ENCODE assay signal across 14 cellular contexts in the genomic region with DNA sequence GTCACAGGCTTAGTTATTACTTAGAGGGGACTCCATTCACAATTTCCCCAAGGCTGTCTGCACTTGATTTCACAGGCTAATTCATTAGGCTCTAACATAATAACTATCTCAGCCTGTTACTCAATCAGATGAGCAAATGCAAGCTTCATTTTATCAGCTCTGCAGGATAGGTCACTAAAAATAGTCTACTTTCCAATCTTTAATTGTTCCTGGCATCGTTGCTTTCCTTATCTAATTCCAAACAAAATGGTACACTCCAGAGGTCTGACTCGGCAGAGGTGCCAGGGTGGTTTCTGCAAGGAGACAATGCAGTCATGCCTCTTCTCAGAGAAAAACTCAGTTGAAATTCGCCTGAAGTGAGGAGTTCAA.
DNase-seq lines count a peak whose midpoint lies in the region; ATAC-seq and TF ChIP-seq lines count a peak whose summit lies in the region.
"Had no signal": no experiment of that assay in that cellular context is flagged by ENCODE, and none has a peak within 500 bp of the region (broad histone marks: within the 10 kb centered on the region; RNA-seq: fewer than 3 reads in every experiment).

No MANE protein-coding gene starts in this region.

- CTCF ChIA-PET in A673 (lab: Charles Lee), result no interaction called here
- CTCF ChIA-PET in activated CD8-positive, alpha-beta T cell treated with anti-CD3 and anti-CD28 coated beads, Interleukin-2, amount 10 ng/mL, durations not matched to agents 7 days and 5 days (lab: Charles Lee), result no interaction called here

- H3K27me3 ChIP-seq in A673 (replicated peaks; ENCODE audit: insufficient read depth, low read depth, low read length, poor library complexity), result no peaks in the 10 kb centered on the region
- H3K27me3 ChIP-seq in adipocyte (replicated peaks; ENCODE audit: control insufficient read depth, insufficient read depth, low read length), result no peaks in the 10 kb centered on the region
- H3K27me3 ChIP-seq in heart left ventricle, result no peaks in the 10 kb centered on the region
- H3K27me3 ChIP-seq: spleen had no signal

- TF ChIP-seq POLR2A in heart left ventricle (IDR thresholded peaks at IDR 0.05), result no peak

- no peak for TF ChIP-seq CTCF in A673 (conservative IDR thresholded peaks at IDR 0.05; ENCODE audit: low read depth, low read length)
- no peak for TF ChIP-seq CTCF in heart left ventricle (IDR thresholded peaks at IDR 0.05)
- TF ChIP-seq CTCF in omental fat pad (IDR thresholded peaks at IDR 0.05), result no peak

- no peak overlapping the region for H3K4me3 ChIP-seq in A673 (ENCODE audit: low read depth, low read length, poor library complexity, severe bottlenecking)
- H3K4me3 ChIP-seq in adipocyte (ENCODE audit: low read length), result peak overlapping the region; percentile 20
- no peak overlapping the region for H3K4me3 ChIP-seq in heart left ventricle
- H3K4me3 ChIP-seq: K562, spleen had no signal

- H3K4me3 Mint-ChIP-seq in activated CD8-positive, alpha-beta T cell treated with anti-CD3 and anti-CD28 coated beads, Interleukin-2, amount 10 ng/mL, durations not matched to agents 7 days and 5 days, result no peak overlapping the region
- H3K4me3 Mint-ChIP-seq: brain had no signal

- H3K4me1 ChIP-seq in A673 (ENCODE audit: insufficient read depth, low read length, poor library complexity, severe bottlenecking) (peaks cover 42% of the 10 kb centered on the region), adipocyte (ENCODE audit: control insufficient read depth, insufficient read depth, low read length) (peaks cover 29% of the 10 kb centered on the region), heart left ventricle (peaks cover 4 to 51% (median 38%) of the 10 kb centered on the region in 12 donors)

- H3K27ac Mint-ChIP-seq in activated CD8-positive, alpha-beta T cell treated with anti-CD3 and anti-CD28 coated beads, Interleukin-2, amount 10 ng/mL, durations not matched to agents 7 days and 5 days, result no peak overlapping the region

- H3K4me1 Mint-ChIP-seq in activated CD8-positive, alpha-beta T cell treated with anti-CD3 and anti-CD28 coated beads, Interleukin-2, amount 10 ng/mL, durations not matched to agents 7 days and 5 days (ENCODE audit: low read depth), result peaks cover 22% of the 10 kb centered on the region

- no peaks in the 10 kb centered on the region for H3K36me3 ChIP-seq in A673 (ENCODE audit: insufficient read depth, low read length, poor library complexity, severe bottlenecking)
- no peaks in the 10 kb centered on the region for H3K36me3 ChIP-seq in adipocyte (ENCODE audit: control insufficient read depth, insufficient read depth, low read length, severe bottlenecking)
- peaks cover 0 to 92% (median 50%) of the 10 kb centered on the region in 9 donors for H3K36me3 ChIP-seq in heart left ventricle

- peak overlapping the region; percentile 18 for H3K9ac ChIP-seq in adipocyte (ENCODE audit: low read length)

- peaks cover 46% of the 10 kb centered on the region for H3K36me3 Mint-ChIP-seq in activated CD8-positive, alpha-beta T cell treated with anti-CD3 and anti-CD28 coated beads, Interleukin-2, amount 10 ng/mL, durations not matched to agents 7 days and 5 days (ENCODE audit: low read depth)

- H3K27ac ChIP-seq in A673 (ENCODE audit: low read depth, low read length, poor library complexity, severe bottlenecking) (peak overlapping the region; percentile 86), heart left ventricle (peak overlapping the region; percentile 33 to 77 (median 54))

- WGBS in heart left ventricle, 4 donors, result 15 to 28% (median 22%) methylated on average over 3 of the region's 3 CpGs

- BruUV-seq in A673 (replicated peaks; lab: Mats Ljungman, UMichigan), result no TSS peak

- DNase-seq in A673 (ENCODE audit: low spot score) (no peak), adipocyte (ENCODE audit: low read depth) (peak; percentile 42), heart left ventricle (peak in 1 of 5 donors; percentile 47), omental fat pad (ENCODE audit: low spot score) (no peak), AG20443 (ENCODE audit: low spot score) (no peak), NAMALWA (ENCODE audit: low spot score) (no peak)
- DNase-seq in activated CD8-positive, alpha-beta T cell treated with anti-CD3 and anti-CD28 coated beads, Interleukin-2, amount 10 ng/mL, durations not matched to agents 7 days and 5 days, result no peak
- DNase-seq: activated effector memory CD4-positive, alpha-beta T cell treated with Interleukin-2 at 50 U/mL for 16 hours; GOT3; NCI-H526 treated with DMSO at 0.1 percent for 48 hours; spleen had no signal

- H3K9me3 ChIP-seq in A673 (ENCODE audit: low read depth, low read length, poor library complexity, severe bottlenecking) (no peaks in the 10 kb centered on the region), adipocyte (ENCODE audit: control insufficient read depth, low read length) (no peaks in the 10 kb centered on the region), heart left ventricle (no peaks in the 10 kb centered on the region)
- H3K9me3 ChIP-seq: spleen had no signal

- no peaks in the 10 kb centered on the region for H3K9me3 Mint-ChIP-seq in activated CD8-positive, alpha-beta T cell treated with anti-CD3 and anti-CD28 coated beads, Interleukin-2, amount 10 ng/mL, durations not matched to agents 7 days and 5 days (ENCODE audit: insufficient read depth)
- H3K9me3 Mint-ChIP-seq: brain had no signal

- intact Hi-C loops in A673 (cut with micrococcal nuclease; ENCODE audit: unreplicated experiment), result no loop called here
- intact Hi-C loops in heart left ventricle (cut with DNase I), result loop anchor here in 1 of 10 donors (10.0 kb wide), 1 partner anchor 257 kb away; no protein-coding TSS in a partner anchor

- H3K27me3 Mint-ChIP-seq in activated CD8-positive, alpha-beta T cell treated with anti-CD3 and anti-CD28 coated beads, Interleukin-2, amount 10 ng/mL, durations not matched to agents 7 days and 5 days (ENCODE audit: low read depth), result no peaks in the 10 kb centered on the region
- H3K27me3 Mint-ChIP-seq: brain had no signal

- POLR2A ChIA-PET in A673 (lab: Charles Lee; ENCODE audit: low non-redundant PET), result no interaction called here
- POLR2A ChIA-PET in activated CD8-positive, alpha-beta T cell treated with anti-CD3 and anti-CD28 coated beads, Interleukin-2, amount 10 ng/mL, durations not matched to agents 7 days and 5 days (lab: Charles Lee), result no interaction called here

- peak; percentile 48 to 83 (median 66) for ATAC-seq in heart left ventricle
- ATAC-seq in omental fat pad (ENCODE audit: low FRiP score), result peak; percentile 70
- ATAC-seq in HG03354 (IDR thresholded peaks at IDR 0.05; ENCODE audit: poor library complexity, severe bottlenecking, unreplicated experiment), result no peak
- ATAC-seq in activated CD8-positive, alpha-beta T cell treated with anti-CD3 and anti-CD28 coated beads, Interleukin-2, amount 10 ng/mL, durations not matched to agents 7 days and 5 days, result no peak
- ATAC-seq: K562 had no signal

Comparison
In these comparisons a context has a peak if more than half of its experiments do, and no peak if none do; other contexts are left out.
1. ATAC-seq: peak in heart left ventricle (4 of 4) and omental fat pad (single experiment); none in HG03354 (single experiment) and activated CD8-positive, alpha-beta T cell treated with anti-CD3 and anti-CD28 coated beads, Interleukin-2, amount 10 ng/mL, durations not matched to agents 7 days and 5 days (single experiment).